ENCODE assay signal across 12 cellular contexts in genomic region chr2:24861500-24861899, GRCh38.
"Had no signal": no experiment of that assay in that cellular context is flagged by ENCODE, and none has a peak within 500 bp of the region (broad histone marks: within the 10 kb centered on the region; RNA-seq: fewer than 3 reads in every experiment).

No MANE protein-coding gene starts in this region.

- H3K27me3 ChIP-seq: foreskin keratinocyte, neutrophil, transverse colon had no signal

- H3K4me1 ChIP-seq: foreskin keratinocyte had no signal

- ATAC-seq: activated CD4-positive, CD25-positive, alpha-beta regulatory T cell treated with anti-CD3 and anti-CD28 coated beads, Interleukin-2, amount 50 U/mL, for 24 hours; esophagus mucosa; foreskin keratinocyte; mucosa of descending colon; naive thymus-derived CD8-positive, alpha-beta T cell had no signal

- H3K27ac ChIP-seq: foreskin keratinocyte, neutrophil had no signal

- H3K9me3 ChIP-seq: mucosa of descending colon, neutrophil, prostate gland, transverse colon had no signal

- H3K36me3 ChIP-seq: neutrophil, prostate gland, transverse colon had no signal

- DNase-seq: activated effector memory CD4-positive, alpha-beta T cell treated with Interleukin-2 at 50 U/mL for 16 hours; activated T-cell treated with anti-CD3 and anti-CD28 coated beads, Interleukin-2, amount 50 U/mL, for 24 hours; anterior cingulate cortex; foreskin keratinocyte; mucosa of descending colon; naive thymus-derived CD8-positive, alpha-beta T cell; transverse colon had no signal

- H3K4me3 ChIP-seq: mucosa of descending colon, prostate gland, skin epidermis, transverse colon had no signal
